In genomic region chr4:142925161-142925560, GRCh38 we compare ENCODE assay signal across 16 cellular contexts.
"Had no signal": no experiment of that assay in that cellular context is flagged by ENCODE, and none has a peak within 500 bp of the region (broad histone marks: within the 10 kb centered on the region; RNA-seq: fewer than 3 reads in every experiment).

No MANE protein-coding gene starts in this region.

- H3K4me1 ChIP-seq: colonic mucosa, left lung had no signal

- H3K36me3 ChIP-seq: colonic mucosa, left lung had no signal

- H3K4me3 ChIP-seq: colonic mucosa, left lung had no signal

- H3K27ac ChIP-seq: colonic mucosa, left lung had no signal

- ATAC-seq: activated CD4-positive, CD25-positive, alpha-beta regulatory T cell treated with anti-CD3 and anti-CD28 coated beads, Interleukin-2, amount 50 U/mL, for 24 hours; activated naive CD4-positive, alpha-beta T cell treated with anti-CD3 and anti-CD28 coated beads, Interleukin-2, amount 50 U/mL, for 72 hours; left lung; right cardiac atrium; stimulated activated naive CD8-positive, alpha-beta T cell treated with anti-CD3 and anti-CD28 coated beads, Interleukin-15, amount 100 ng/mL, for 72 hours had no signal

- H3K9me3 ChIP-seq: colonic mucosa, left lung had no signal

- H3K27me3 ChIP-seq: colonic mucosa, left lung had no signal

- DNase-seq: activated CD4-positive, alpha-beta T cell treated with anti-CD3 and anti-CD28 coated beads, Interleukin-2, amount 10 ng/mL, durations not matched to agents 7 days and 5 days; activated CD8-positive, alpha-beta memory T cell treated with anti-CD3 and anti-CD28 coated beads, Interleukin-2, amount 50 U/mL, for 48 hours; activated gamma-delta T cell; activated T-cell treated with anti-CD3 and anti-CD28 coated beads, Interleukin-2, amount 50 U/mL, for 48 hours; colonic mucosa; foreskin melanocyte; hypothalamus; left lung; naive B cell; right cardiac atrium; small intestine; stimulated activated CD4-positive, alpha-beta T cell treated with anti-CD3 and anti-CD28 coated beads, Interleukin-15, amount 100 ng/mL, for 24 hours; stimulated activated CD4-positive, alpha-beta T cell treated with anti-CD3 and anti-CD28 coated beads, Interleukin-4, amount 100 ng/mL, for 1 hour; stimulated activated naive CD8-positive, alpha-beta T cell treated with anti-CD3 and anti-CD28 coated beads, Interleukin-15, amount 100 ng/mL, for 72 hours had no signal
